In the genomic region with DNA sequence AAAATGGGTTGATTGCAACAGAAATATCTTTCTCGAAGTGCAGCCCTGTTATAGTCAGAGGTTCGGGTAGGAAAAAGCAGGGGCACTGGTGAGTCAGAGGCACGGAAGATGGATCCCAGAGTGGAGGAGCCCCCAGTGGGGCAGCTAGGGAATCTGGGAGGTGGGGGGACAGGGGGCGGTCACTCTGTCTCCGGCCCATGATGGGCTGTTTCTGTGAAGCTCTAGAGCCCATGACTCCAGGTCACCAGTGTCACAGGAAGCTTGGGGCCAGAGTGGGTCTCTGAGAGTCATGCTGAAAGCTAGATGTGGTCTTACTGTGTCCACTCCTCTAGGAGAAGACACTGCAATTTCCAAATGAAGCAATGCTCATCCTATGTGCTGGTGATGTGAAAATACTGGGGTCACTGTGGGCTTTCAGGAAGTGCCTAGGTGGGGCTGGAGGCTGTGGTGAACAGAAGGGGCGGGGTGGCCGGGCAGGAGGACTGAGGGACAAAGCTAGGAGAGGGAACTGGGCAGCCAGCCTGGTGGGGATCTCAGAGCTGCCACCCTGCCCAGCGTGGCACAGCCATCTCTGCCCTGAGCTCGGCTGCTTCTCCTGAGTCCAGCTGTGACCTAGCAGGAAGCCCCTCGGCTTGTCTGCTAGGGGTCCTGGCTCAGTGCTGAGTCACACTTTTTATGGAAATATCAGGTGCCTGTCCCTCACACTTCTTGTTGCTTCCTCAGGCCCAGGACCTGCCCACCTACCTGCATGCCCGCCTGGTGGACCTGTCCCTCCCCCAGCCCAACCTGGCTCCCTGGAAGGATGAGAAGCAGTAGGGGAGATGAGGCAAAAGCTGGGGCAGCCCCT, we compare ENCODE assay signal across 13 cellular contexts. TPM values are rescaled to one million over a fixed set of nuclear protein-coding genes. Genes with fewer than 3 reads are reported as not detected.
DNase-seq lines count a peak whose midpoint lies in the region; ATAC-seq, FAIRE-seq and TF ChIP-seq lines count a peak whose summit lies in the region.
"Had no signal": no experiment of that assay in that cellular context is flagged by ENCODE, and none has a peak within 500 bp of the region (broad histone marks: within the 10 kb centered on the region; RNA-seq: fewer than 3 reads in every experiment).

No MANE protein-coding gene starts in this region.

- H2AFZ ChIP-seq in HepG2 (ENCODE audit: low read length) = no peak overlapping the region

- H3K9me3 ChIP-seq in HepG2 (ENCODE audit: low read length) (no peaks in the 10 kb centered on the region), right lobe of liver (no peaks in the 10 kb centered on the region)
- H3K9me3 ChIP-seq: pancreas, vagina had no signal

- TF ChIP-seq POLR2A in HepG2 (IDR thresholded peaks at IDR 0.05; ENCODE audit: insufficient read depth in 1 of 2, low read depth in 2 of 2, low read length in 2 of 2) = no peak
- TF ChIP-seq POLR2A in right lobe of liver (IDR thresholded peaks at IDR 0.05) = no peak
- TF ChIP-seq POLR2A in GM12891 (IDR thresholded peaks at IDR 0.05; ENCODE audit: low read depth, low read length) = no peak

- no peaks in the 10 kb centered on the region for H3K4me1 ChIP-seq in HepG2 (ENCODE audit: insufficient read depth, low read length)
- H3K4me1 ChIP-seq in right lobe of liver = no peaks in the 10 kb centered on the region
- H3K4me1 ChIP-seq: pancreas, vagina had no signal

- no peak overlapping the region for H3K4me2 ChIP-seq in HepG2 (ENCODE audit: low read depth, low read length)

- POLR2A ChIA-PET in HepG2 (lab: Yijun Ruan, JAX) = no interaction called here
- POLR2A ChIA-PET in activated CD8-positive, alpha-beta T cell treated with anti-CD3 and anti-CD28 coated beads, Interleukin-2, amount 10 ng/mL, durations not matched to agents 7 days and 5 days (lab: Charles Lee) = interaction anchor here (0.6 to 4.6 kb wide), 18 partner anchors 8 to 106 kb away, joined by 3 to 70 read pairs (median 4); partner anchors contain the start of gene IRF4

- no peaks in the 10 kb centered on the region for H3K36me3 Mint-ChIP-seq in activated CD8-positive, alpha-beta T cell treated with anti-CD3 and anti-CD28 coated beads, Interleukin-2, amount 10 ng/mL, durations not matched to agents 7 days and 5 days (ENCODE audit: low read depth)
- H3K36me3 Mint-ChIP-seq in immature natural killer cell = no peaks in the 10 kb centered on the region

- DNase-seq in HepG2 (ENCODE audit: low spot score) (no peak), right lobe of liver (no peak), immature natural killer cell (no peak), AG08396 (ENCODE audit: low spot score) (no peak), NCI-H226 (no peak), GM12891 (ENCODE audit: insufficient read length, low spot score) (no peak)
- no peak for DNase-seq in activated CD8-positive, alpha-beta T cell treated with anti-CD3 and anti-CD28 coated beads, Interleukin-2, amount 10 ng/mL, durations not matched to agents 7 days and 5 days
- DNase-seq: hippocampal formation, NCI-H1092, pancreas had no signal

- intact Hi-C loops in HepG2 (cut with micrococcal nuclease; ENCODE audit: unreplicated experiment) = no loop called here
- intact Hi-C loops in right lobe of liver (cut with DNase I) = no loop called here

- in situ Hi-C loops in HepG2 (cut with HindIII; ENCODE audit: extremely low pct_ligation_motif_present, low pct_unique_long_range_greater_than_20kb) = no loop called here

- H3K36me3 ChIP-seq in HepG2 (replicated peaks in 1 of 2; ENCODE audit: control insufficient read depth in 1 of 2, insufficient read depth in 2 of 2, low read length in 2 of 2) (no peaks in the 10 kb centered on the region), right lobe of liver (no peaks in the 10 kb centered on the region)
- H3K36me3 ChIP-seq: pancreas, vagina had no signal

- H3K4me3 ChIP-seq in HepG2 (replicated peaks in 1 of 3; ENCODE audit: insufficient read depth in 1 of 3, low read depth in 2 of 3, low read length in 3 of 3) (no peak overlapping the region), right lobe of liver (no peak overlapping the region)
- H3K4me3 ChIP-seq: pancreas, skin epidermis, vagina had no signal

- H3K9ac ChIP-seq in HepG2 (ENCODE audit: insufficient read depth, low read depth, low read length) = no peak overlapping the region

- H3K27ac Mint-ChIP-seq in activated CD8-positive, alpha-beta T cell treated with anti-CD3 and anti-CD28 coated beads, Interleukin-2, amount 10 ng/mL, durations not matched to agents 7 days and 5 days = peak overlapping the region; percentile 93
- H3K27ac Mint-ChIP-seq in immature natural killer cell = peak overlapping the region in 4 of 6 donors; percentile 24 to 79 (median 38)

- CTCF ChIA-PET in HepG2 (lab: Yijun Ruan, JAX; ENCODE audit: low intra/inter-chr PET ratio, low total read pairs) = no interaction called here
- CTCF ChIA-PET in activated CD8-positive, alpha-beta T cell treated with anti-CD3 and anti-CD28 coated beads, Interleukin-2, amount 10 ng/mL, durations not matched to agents 7 days and 5 days (lab: Charles Lee) = interaction anchor here (1.0 to 3.3 kb wide), 16 partner anchors 9 to 148 kb away, joined by 3 to 25 read pairs (median 6); no protein-coding TSS in a partner anchor

- FAIRE-seq in HepG2 (lab: Jason Lieb, UNC) (no peak), GM12891 (lab: Jason Lieb, UNC) (no peak)
- FAIRE-seq: pancreas had no signal

- no peaks in the 10 kb centered on the region for H4K20me1 ChIP-seq in HepG2 (ENCODE audit: insufficient read depth, low read length)

- peaks cover 1% of the 10 kb centered on the region for H3K27me3 Mint-ChIP-seq in activated CD8-positive, alpha-beta T cell treated with anti-CD3 and anti-CD28 coated beads, Interleukin-2, amount 10 ng/mL, durations not matched to agents 7 days and 5 days (ENCODE audit: low read depth)
- H3K27me3 Mint-ChIP-seq in immature natural killer cell (ENCODE audit: low read depth in 3 of 3) = peaks cover 0 to 8% (median 4%) of the 10 kb centered on the region in 3 donors

- TF ChIP-seq CTCF in HepG2 (CRISPR knock-in tag; IDR thresholded peaks at IDR 0.05) = no peak
- no peak for TF ChIP-seq CTCF in right lobe of liver (IDR thresholded peaks at IDR 0.05)

- H3K27ac ChIP-seq in HepG2 (ENCODE audit: extremely low read length, insufficient read depth, low read length) (no peak overlapping the region), right lobe of liver (no peak overlapping the region)
- H3K27ac ChIP-seq: pancreas, vagina had no signal

- H3K4me1 Mint-ChIP-seq in activated CD8-positive, alpha-beta T cell treated with anti-CD3 and anti-CD28 coated beads, Interleukin-2, amount 10 ng/mL, durations not matched to agents 7 days and 5 days (ENCODE audit: low read depth) = peaks cover 57% of the 10 kb centered on the region
- peaks cover 23 to 25% of the 10 kb centered on the region in 2 donors for H3K4me1 Mint-ChIP-seq in immature natural killer cell

- WGBS in HepG2 (ENCODE audit: low lambda C conversion rate) = 19% methylated on average over 7 of the region's 11 CpGs
- 73% methylated on average over 4 of the region's 11 CpGs for WGBS in right lobe of liver (ENCODE audit: insufficient coverage, low coverage, low lambda C conversion rate, missing lambda C conversion rate)

- no peak for TF ChIP-seq RAD21 in HepG2 (CRISPR knock-in tag; IDR thresholded peaks at IDR 0.05)

- H3K27me3 ChIP-seq in HepG2 (ENCODE audit: control insufficient read depth in 1 of 2, insufficient read depth in 2 of 2, low read length in 2 of 2) (peaks cover 6 to 71% of the 10 kb centered on the region in 2 experiments; a peak in 4 of 5 replicates), right lobe of liver (no peaks in the 10 kb centered on the region)
- H3K27me3 ChIP-seq: pancreas, vagina had no signal

- H3K79me2 ChIP-seq in HepG2 (ENCODE audit: insufficient read depth, low read length) = no peaks in the 10 kb centered on the region

- H3K4me3 Mint-ChIP-seq in activated CD8-positive, alpha-beta T cell treated with anti-CD3 and anti-CD28 coated beads, Interleukin-2, amount 10 ng/mL, durations not matched to agents 7 days and 5 days = peak overlapping the region; percentile 44
- H3K4me3 Mint-ChIP-seq in immature natural killer cell = peak overlapping the region in 2 of 5 donors; percentile 9 to 49

- no TSS peak for BruUV-seq in HepG2 (replicated peaks; lab: Mats Ljungman, UMichigan)

- no peaks in the 10 kb centered on the region for H3K9me3 Mint-ChIP-seq in activated CD8-positive, alpha-beta T cell treated with anti-CD3 and anti-CD28 coated beads, Interleukin-2, amount 10 ng/mL, durations not matched to agents 7 days and 5 days (ENCODE audit: insufficient read depth)
- no peaks in the 10 kb centered on the region for H3K9me3 Mint-ChIP-seq in immature natural killer cell

- ATAC-seq in HepG2 (no peak; the same call in 2 of the 3 replicates), right lobe of liver (no peak), GM18861 (IDR thresholded peaks at IDR 0.05; ENCODE audit: unreplicated experiment) (no peak)
- no peak for ATAC-seq in activated CD8-positive, alpha-beta T cell treated with anti-CD3 and anti-CD28 coated beads, Interleukin-2, amount 10 ng/mL, durations not matched to agents 7 days and 5 days
- ATAC-seq: pancreas had no signal

- TF ChIP-seq EP300 in HepG2 (IDR thresholded peaks at IDR 0.05; ENCODE audit: low read depth in 2 of 2, low read length in 2 of 2) = no peak
- TF ChIP-seq EP300 in HepG2 (CRISPR knock-in tag; IDR thresholded peaks at IDR 0.05; ENCODE audit: borderline replicate concordance) = no peak

RNA-seq across cellular contexts. Expression of gene IRF4, which starts 54.2 kb away (rescaled TPM):
- total RNA-seq in HepG2 (2016; rRNA removed; fragmentation: Illumina TruSeq; extraction: Trizol) = 0.07 and 0.09 TPM in 2 replicates
- total RNA-seq in HepG2 (2016; cell fraction: cytosol; rRNA removed; fragmentation: Illumina TruSeq; extraction: Trizol; ENCODE audit: low read depth) = not detected in 2 replicates
- total RNA-seq in HepG2 (2016; cell fraction: insoluble cytoplasmic fraction; rRNA removed; fragmentation: Illumina TruSeq; extraction: Trizol) = 0.06 and 0.13 TPM in 2 replicates
- total RNA-seq in HepG2 (2016; cell fraction: membrane; rRNA removed; fragmentation: Illumina TruSeq; extraction: Trizol) = 0.19 and 0.21 TPM in 2 replicates
- total RNA-seq in HepG2 (2016; cell fraction: nucleus; rRNA removed; fragmentation: Illumina TruSeq; extraction: Trizol) = 0.09 TPM in 1 of 2 replicates, not detected in the other
- 0.07 TPM in 2 replicates for polyA plus RNA-seq in HepG2 (2011; rRNA removed)
- 0.04 and 0.24 TPM in 2 replicates for polyA plus RNA-seq in HepG2 (2011; cell fraction: cytosol; rRNA removed)
- 0.16 and 0.51 TPM in 2 replicates for polyA plus RNA-seq in HepG2 (2011; cell fraction: nucleus; rRNA removed)
- polyA plus RNA-seq in HepG2 (2012) = 0.04 and 0.11 TPM in 2 replicates
- not detected in 2 replicates for polyA plus RNA-seq in HepG2 (2016; cell fraction: cytosol; fragmentation: Illumina TruSeq; extraction: Trizol; ENCODE audit: low read depth)
- polyA plus RNA-seq in HepG2 (2016; cell fraction: insoluble cytoplasmic fraction; fragmentation: Illumina TruSeq; extraction: Trizol; ENCODE audit: low read depth) = 0.09 and 0.10 TPM in 2 replicates
- polyA plus RNA-seq in HepG2 (2016; cell fraction: membrane; fragmentation: Illumina TruSeq; extraction: Trizol; ENCODE audit: low read depth) = 0.03 and 0.05 TPM in 2 replicates
- polyA plus RNA-seq in HepG2 (2016; cell fraction: nucleus; fragmentation: Illumina TruSeq; extraction: Trizol; ENCODE audit: insufficient read depth, low read depth) = 0.11 and 0.30 TPM in 2 replicates
- polyA minus RNA-seq in HepG2 (2011; rRNA and poly(A)+ RNA removed; ENCODE audit: low replicate concordance) = 0.72 TPM in 1 of 2 replicates, not detected in the other
- polyA minus RNA-seq in HepG2 (2011; cell fraction: cytosol; rRNA and poly(A)+ RNA removed) = not detected in 2 replicates
- 0.12 and 0.13 TPM in 2 replicates for polyA minus RNA-seq in HepG2 (2011; cell fraction: nucleus; rRNA and poly(A)+ RNA removed)
- 1 to 10 TPM in 4 of 6 experiments, under 1 TPM in 2; 0.24 to 5.0 (median 1.6) TPM for total RNA-seq in right lobe of liver
- 10 to 100 TPM; 91.2 to 95.2 TPM for total RNA-seq in activated CD8-positive, alpha-beta T cell treated with anti-CD3 and anti-CD28 coated beads, Interleukin-2, amount 10 ng/mL, durations not matched to agents 7 days and 5 days
- under 1 TPM; 0.41 to 0.98 (median 0.51) TPM for polyA plus RNA-seq in immature natural killer cell
- 240 TPM for polyA plus RNA-seq in GM12891 (2012; ENCODE audit: low read depth, missing spikeins)

Comparison
In these comparisons a context has a peak if more than half of its experiments do, and no peak if none do; other contexts are left out.
1. RNA of gene IRF4, which starts 54.2 kb away (total RNA-seq): 91.2 to 95.2 TPM in activated CD8-positive, alpha-beta T cell treated with anti-CD3 and anti-CD28 coated beads, Interleukin-2, amount 10 ng/mL, durations not matched to agents 7 days and 5 days; 0.24 to 5.0 TPM in right lobe of liver and 0.06 to 0.21 TPM in HepG2; every median in the first group is over 10 times any median in the second.